In genomic region chr11:110305169-110306018, GRCh38 we compare ENCODE assay signal across 13 cellular contexts. TPM values are rescaled to one million over a fixed set of nuclear protein-coding genes. Genes with fewer than 3 reads are reported as not detected.
DNase-seq lines count a peak whose midpoint lies in the region; ATAC-seq and TF ChIP-seq lines count a peak whose summit lies in the region.
"Had no signal": no experiment of that assay in that cellular context is flagged by ENCODE, and none has a peak within 500 bp of the region (broad histone marks: within the 10 kb centered on the region; RNA-seq: fewer than 3 reads in every experiment).

No MANE protein-coding gene starts in this region.

- TF ChIP-seq CTCF in HCT116 (IDR thresholded peaks at IDR 0.05 in 2 of 3, conservative IDR thresholded peaks at IDR 0.05 in 1 of 3; ENCODE audit: borderline replicate concordance in 1 of 3, insufficient read depth in 1 of 3, low read depth in 2 of 3, low read length in 2 of 3) (no peak), SK-N-SH (IDR thresholded peaks at IDR 0.05) (no peak)

- no peaks in the 10 kb centered on the region for H3F3A ChIP-seq in SK-N-SH (replicated peaks; ENCODE audit: insufficient read depth)

- H3K27ac ChIP-seq in HCT116 (ENCODE audit: low read depth, low read length) (no peak overlapping the region), SK-N-SH (ENCODE audit: low read depth in 2 of 2, low read length in 1 of 2) (no peak overlapping the region)
- H3K27ac ChIP-seq: HL-60, upper lobe of right lung had no signal

- H3K9me3 ChIP-seq in HCT116 (ENCODE audit: control insufficient read depth in 1 of 2, insufficient read depth in 1 of 2, low read depth in 1 of 2, low read length in 2 of 2): no peaks in the 10 kb centered on the region
- H3K9me3 ChIP-seq in SK-N-SH: no peaks in the 10 kb centered on the region
- H3K9me3 ChIP-seq: upper lobe of right lung had no signal

- peak in 1 of 2 experiments; percentile 53; a peak in 2 of 4 replicates for TF ChIP-seq EP300 in SK-N-SH (IDR thresholded peaks at IDR 0.05; ENCODE audit: borderline replicate concordance in 1 of 2, low read depth in 1 of 2, low read length in 1 of 2)

- no peaks in the 10 kb centered on the region for H3K9me2 ChIP-seq in HCT116 (ENCODE audit: insufficient read depth)
- H3K9me2 ChIP-seq in SK-N-SH: no peaks in the 10 kb centered on the region

- H3K36me3 ChIP-seq in HCT116 (ENCODE audit: control insufficient read depth in 1 of 2, insufficient read depth in 2 of 2, low read length in 2 of 2) (no peaks in the 10 kb centered on the region), SK-N-SH (replicated peaks in 1 of 2; ENCODE audit: control insufficient read depth in 1 of 2, insufficient read depth in 2 of 2, low read length in 1 of 2) (no peaks in the 10 kb centered on the region)
- H3K36me3 ChIP-seq: upper lobe of right lung had no signal

- H3K9ac ChIP-seq in HCT116 (ENCODE audit: low read length) (no peak overlapping the region), SK-N-SH (no peak overlapping the region)

- CTCF ChIA-PET in HCT116 (lab: Charles Lee): no interaction called here
- CTCF ChIA-PET in SK-N-SH (lab: Yijun Ruan, JAX): interaction anchor here (0.7 kb wide), 1 partner anchor 29 kb away, joined by 3 read pairs; no protein-coding TSS in a partner anchor

- intact Hi-C loops in HCT116 (cut with micrococcal nuclease): no loop called here

- RAD21 ChIA-PET in HCT116 (lab: Charles Lee; ENCODE audit: low non-redundant PET in 1 of 2, low total read pairs in 2 of 2, uncharacterized antibody in 2 of 2, unreplicated experiment in 2 of 2): no interaction called here

- ATAC-seq in HCT116 (peak; percentile 73), HG02642 (IDR thresholded peaks at IDR 0.05; ENCODE audit: poor library complexity, unreplicated experiment) (no peak), HG03520 (IDR thresholded peaks at IDR 0.05; ENCODE audit: unreplicated experiment) (no peak), GM19467 (IDR thresholded peaks at IDR 0.05; ENCODE audit: unreplicated experiment) (no peak)
- ATAC-seq: natural killer cell, upper lobe of right lung had no signal

- H4K20me1 ChIP-seq in HCT116 (ENCODE audit: insufficient read depth) (no peaks in the 10 kb centered on the region), SK-N-SH (ENCODE audit: insufficient read depth) (no peaks in the 10 kb centered on the region)

- DNase-seq in HCT116 (ENCODE audit: low read depth, low spot score) (no peak), NCI-H2029 treated with DMSO at 0.1 percent for 48 hours (lab: John Stamatoyannopoulos, UW) (peak; percentile 86), SK-N-SH (peak; percentile 37), lung microvascular endothelial cell (ENCODE audit: low read depth in 2 of 2) (peak; percentile 54 to 70), CD1c-positive myeloid dendritic cell (ENCODE audit: extremely low spot score) (no peak)
- DNase-seq: Calu3, natural killer cell, NCI-H446 treated with DMSO at 0.1 percent for 48 hours, upper lobe of right lung had no signal

- H3K79me2 ChIP-seq in HCT116 (ENCODE audit: insufficient read depth, low read length): no peaks in the 10 kb centered on the region
- no peaks in the 10 kb centered on the region for H3K79me2 ChIP-seq in SK-N-SH (ENCODE audit: insufficient read depth)

- H3K4me2 ChIP-seq in HCT116 (ENCODE audit: low read length) (peak overlapping the region; percentile 4; the same call in 1 of the 2 replicates), SK-N-SH (no peak overlapping the region)

- TF ChIP-seq RAD21 in HCT116 (IDR thresholded peaks at IDR 0.05; ENCODE audit: low read depth) (no peak), SK-N-SH (IDR thresholded peaks at IDR 0.05; ENCODE audit: low read length) (no peak)

- H2AFZ ChIP-seq in HCT116 (ENCODE audit: low read depth, low read length, poor library complexity, severe bottlenecking) (no peak overlapping the region), SK-N-SH (ENCODE audit: low read depth) (no peak overlapping the region)

- H3K4me3 ChIP-seq in HCT116 (replicated peaks in 1 of 2; ENCODE audit: low read depth in 1 of 2, low read length in 2 of 2) (no peak overlapping the region), SK-N-SH (ENCODE audit: low read depth in 2 of 2, low read length in 1 of 2) (no peak overlapping the region)
- H3K4me3 ChIP-seq: upper lobe of right lung had no signal

- TF ChIP-seq POLR2A in HCT116 (IDR thresholded peaks at IDR 0.05; ENCODE audit: borderline replicate concordance, extremely low read depth, insufficient read depth, insufficient read length): no peak

- POLR2A ChIA-PET in HCT116 (lab: Charles Lee) (no interaction called here), SK-N-SH (lab: Yijun Ruan, JAX) (no interaction called here)

- H3K4me1 ChIP-seq in HCT116 (ENCODE audit: control insufficient read depth in 1 of 2, insufficient read depth in 2 of 2, low read length in 2 of 2) (peaks cover 9 to 11% of the 10 kb centered on the region in 2 experiments; a peak in 3 of 4 replicates), SK-N-SH (ENCODE audit: control insufficient read depth in 1 of 2, insufficient read depth in 2 of 2, low read depth in 1 of 2, low read length in 1 of 2) (peaks cover 0 to 6% of the 10 kb centered on the region in 2 experiments; a peak in 2 of 4 replicates)
- H3K4me1 ChIP-seq: upper lobe of right lung had no signal

- no TSS peak for BruUV-seq in HCT116 (replicated peaks; lab: Mats Ljungman, UMichigan)

- no peaks in the 10 kb centered on the region for H3K27me3 ChIP-seq in HCT116 (ENCODE audit: insufficient read depth, low read length)
- H3K27me3 ChIP-seq in SK-N-SH (ENCODE audit: insufficient read depth): no peaks in the 10 kb centered on the region
- H3K27me3 ChIP-seq: upper lobe of right lung had no signal

TF ChIP-seq in HCT116, 20 proteins besides CTCF, POLR2A, EP300 and RAD21 (continues in another document):
- no peak for TF ChIP-seq YY1 (IDR thresholded peaks at IDR 0.05; ENCODE audit: extremely low read depth, insufficient replicate concordance, low read depth, low read length)
- TF ChIP-seq MAX (IDR thresholded peaks at IDR 0.05): no peak
- TF ChIP-seq SRF (IDR thresholded peaks at IDR 0.05; ENCODE audit: low read depth): no peak
- TF ChIP-seq SIN3A (IDR thresholded peaks at IDR 0.05; ENCODE audit: low read depth): no peak
- TF ChIP-seq EZH2 (IDR thresholded peaks at IDR 0.05): no peak
- TF ChIP-seq ZBTB33 (IDR thresholded peaks at IDR 0.05; ENCODE audit: extremely low read depth, insufficient replicate concordance, low read length): no peak
- TF ChIP-seq CBX3 (IDR thresholded peaks at IDR 0.05; ENCODE audit: low read depth): no peak
- TF ChIP-seq ELF1 (IDR thresholded peaks at IDR 0.05; ENCODE audit: borderline replicate concordance, low read depth): no peak
- no peak for TF ChIP-seq EZH2phosphoT487 (IDR thresholded peaks at IDR 0.05; ENCODE audit: borderline replicate concordance)

TF ChIP-seq in SK-N-SH, 30 proteins besides CTCF, POLR2A, EP300 and RAD21 (continues in another document):
- TF ChIP-seq REST (IDR thresholded peaks at IDR 0.05; ENCODE audit: low read depth, low read length) (no peak), NRF1 (IDR thresholded peaks at IDR 0.05; ENCODE audit: low read depth, low read length) (no peak), SMC3 (IDR thresholded peaks at IDR 0.05; ENCODE audit: low read depth, low read length) (no peak), RXRA (IDR thresholded peaks at IDR 0.05; ENCODE audit: borderline replicate concordance, low read depth) (no peak), ZBTB33 (IDR thresholded peaks at IDR 0.05; ENCODE audit: borderline replicate concordance, low read depth) (no peak), MEF2A (IDR thresholded peaks at IDR 0.05; ENCODE audit: borderline replicate concordance, low read depth) (no peak)

RNA-seq across cellular contexts. Expression of gene RDX, which starts 9.0 kb away (rescaled TPM):
- 131 TPM for total RNA-seq in HCT116 (2021; ENCODE audit: unreplicated experiment)
- 36.4 and 47.0 TPM in 2 replicates for polyA plus RNA-seq in HCT116 (2012)
- polyA plus RNA-seq in SK-N-SH (2012; rRNA removed): 29.4 and 30.7 TPM in 2 replicates
- polyA plus RNA-seq in SK-N-SH (2012; cell fraction: cytosol; rRNA removed): 36.5 and 45.4 TPM in 2 replicates
- polyA plus RNA-seq in SK-N-SH (2012; cell fraction: nucleus; rRNA removed): 17.4 and 24.9 TPM in 2 replicates
- total RNA-seq in lung microvascular endothelial cell: 82.1 and 93.7 TPM in 2 replicates

Comparison
In these comparisons a context has a peak if more than half of its experiments do, and no peak if none do; other contexts are left out.
1. DNase-seq: peak in NCI-H2029 treated with DMSO at 0.1 percent for 48 hours (single experiment), SK-N-SH (single experiment) and lung microvascular endothelial cell (2 of 2); none in HCT116 (single experiment) and CD1c-positive myeloid dendritic cell (single experiment).
2. Of the 11 proteins assayed by ChIP-seq in both SK-N-SH and HCT116: peak only in SK-N-SH: none; only in HCT116: JUND; in both: none; in neither: 10.